1 cellular context compared by ENCODE assay signal in the genomic region with DNA sequence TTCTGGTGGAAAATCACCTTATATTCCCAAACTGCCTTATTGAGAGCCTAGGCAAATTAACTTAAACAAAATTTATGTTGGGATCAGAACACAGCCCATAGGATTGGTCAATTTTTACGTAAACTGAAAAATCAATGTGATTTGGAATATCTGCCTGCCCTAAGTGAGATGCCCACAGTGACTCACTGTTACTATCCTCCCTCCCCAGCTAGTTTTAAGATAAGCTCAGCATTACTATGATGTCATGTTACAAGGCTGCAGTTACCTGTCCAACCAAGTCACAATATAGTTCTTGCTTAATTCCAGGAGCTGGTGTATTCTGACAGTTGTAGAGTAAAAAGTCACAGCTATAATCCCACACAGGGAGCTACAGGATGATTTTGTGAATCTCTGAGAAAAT.
TF ChIP-seq lines count a peak whose summit lies in the region.

No MANE protein-coding gene starts in this region.

TF ChIP-seq in K562, 482 proteins besides CTCF, POLR2A, EP300 and RAD21:
- TF ChIP-seq FOSL1 (tag; conservative IDR thresholded peaks at IDR 0.05) (peak; percentile 59), JUND (IDR thresholded peaks at IDR 0.05; ENCODE audit: borderline replicate concordance, low read depth, low read length) (peak; percentile 31; the same call in 1 of the 2 replicates), JUND (tag; IDR thresholded peaks at IDR 0.05; ENCODE audit: borderline replicate concordance, low read depth, low read length) (no peak)
- TF ChIP-seq, protein P1, sequence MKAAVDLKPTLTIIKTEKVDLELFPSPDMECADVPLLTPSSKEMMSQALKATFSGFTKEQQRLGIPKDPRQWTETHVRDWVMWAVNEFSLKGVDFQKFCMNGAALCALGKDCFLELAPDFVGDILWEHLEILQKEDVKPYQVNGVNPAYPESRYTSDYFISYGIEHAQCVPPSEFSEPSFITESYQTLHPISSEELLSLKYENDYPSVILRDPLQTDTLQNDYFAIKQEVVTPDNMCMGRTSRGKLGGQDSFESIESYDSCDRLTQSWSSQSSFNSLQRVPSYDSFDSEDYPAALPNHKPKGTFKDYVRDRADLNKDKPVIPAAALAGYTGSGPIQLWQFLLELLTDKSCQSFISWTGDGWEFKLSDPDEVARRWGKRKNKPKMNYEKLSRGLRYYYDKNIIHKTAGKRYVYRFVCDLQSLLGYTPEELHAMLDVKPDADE (conservative IDR thresholded peaks at IDR 0.05; ENCODE audit: control insufficient read depth, low read depth, low read length), result no peak
- TF ChIP-seq, protein P2, sequence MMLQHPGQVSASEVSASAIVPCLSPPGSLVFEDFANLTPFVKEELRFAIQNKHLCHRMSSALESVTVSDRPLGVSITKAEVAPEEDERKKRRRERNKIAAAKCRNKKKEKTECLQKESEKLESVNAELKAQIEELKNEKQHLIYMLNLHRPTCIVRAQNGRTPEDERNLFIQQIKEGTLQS (IDR thresholded peaks at IDR 0.05), result peak; percentile 42; the same call in 1 of the 2 replicates
- TF ChIP-seq, protein P2 (CRISPR knock-in tag; conservative IDR thresholded peaks at IDR 0.05), result no peak
